ENCODE assay signal across 10 cellular contexts in genomic region chr19:46478356-46478986, GRCh38. TPM values are rescaled to one million over a fixed set of nuclear protein-coding genes. Genes with fewer than 3 reads are reported as not detected.
DNase-seq lines count a peak whose midpoint lies in the region; ATAC-seq and TF ChIP-seq lines count a peak whose summit lies in the region.
"Had no signal": no experiment of that assay in that cellular context is flagged by ENCODE, and none has a peak within 500 bp of the region (broad histone marks: within the 10 kb centered on the region; RNA-seq: fewer than 3 reads in every experiment).

No MANE protein-coding gene starts in this region.

- H3K14ac ChIP-seq in H9 (ENCODE audit: insufficient read depth, low read length): no peak overlapping the region

- H3K4ac ChIP-seq in H9 (ENCODE audit: low read depth, low read length): peak overlapping the region; percentile 59; the same call in 1 of the 2 replicates

- no peak overlapping the region for H3K4me2 ChIP-seq in H9 (ENCODE audit: insufficient read depth, insufficient read length, low read length)

- no peaks in the 10 kb centered on the region for H3K23me2 ChIP-seq in H9 (ENCODE audit: insufficient read length, low read depth, low read length, poor library complexity, severe bottlenecking)

- no peak for TF ChIP-seq POLR2A in suprapubic skin (IDR thresholded peaks at IDR 0.05)

- peaks cover 2% of the 10 kb centered on the region; the same call in 1 of the 2 replicates for H3K27me3 Mint-ChIP-seq in H9 (ENCODE audit: low read depth)

- no peak overlapping the region for H2AK5ac ChIP-seq in H9 (ENCODE audit: insufficient read length, low read length)

- no peak overlapping the region for H2BK15ac ChIP-seq in H9 (ENCODE audit: low read depth, low read length)

- H2AFZ ChIP-seq in ACC112 (ENCODE audit: low read length, unreplicated experiment): no peak overlapping the region
- H2AFZ ChIP-seq in H9 (ENCODE audit: low read length): no peak overlapping the region

- H3K56ac ChIP-seq in H9 (ENCODE audit: insufficient read length, low read depth, low read length): no peak overlapping the region

- ATAC-seq in HG03342 (IDR thresholded peaks at IDR 0.05; ENCODE audit: unreplicated experiment): no peak

- H2BK5ac ChIP-seq in H9 (ENCODE audit: insufficient read length, low read length): no peak overlapping the region

- H3T11ph ChIP-seq in H9 (ENCODE audit: low read length): peak overlapping the region; percentile 45

- peak overlapping the region in 1 of 2 experiments; percentile 61; a peak in 2 of 5 replicates for H3K4me3 Mint-ChIP-seq in H9

- H2BK20ac ChIP-seq in H9 (ENCODE audit: low read depth, low read length, poor library complexity, severe bottlenecking): peak overlapping the region; percentile 1

- peaks cover 12 to 20% of the 10 kb centered on the region in 2 experiments for H3K4me1 Mint-ChIP-seq in H9

- H3K36me3 ChIP-seq in ACC112 (ENCODE audit: insufficient read depth, low read length) (no peaks in the 10 kb centered on the region), suprapubic skin (no peaks in the 10 kb centered on the region)
- H3K36me3 ChIP-seq: thyroid gland had no signal

- TF ChIP-seq CTCF in H9 (conservative IDR thresholded peaks at IDR 0.05) (no peak), suprapubic skin (IDR thresholded peaks at IDR 0.05) (no peak)

- H4K8ac ChIP-seq in H9 (replicated peaks; ENCODE audit: insufficient read length, low read depth, low read length): no peak overlapping the region

- H3K23ac ChIP-seq in H9 (ENCODE audit: insufficient read length, low read depth, low read length): no peak overlapping the region

- H4K5ac ChIP-seq in H9 (ENCODE audit: insufficient read length, low read depth, low read length): no peak overlapping the region

- peak overlapping the region in 1 of 3 experiments; percentile 94; a peak in 2 of 7 replicates for H3K27ac Mint-ChIP-seq in H9

- peak overlapping the region; percentile 41 for H3K27ac ChIP-seq in ACC112 (ENCODE audit: low read depth, low read length)
- H3K27ac ChIP-seq in H9 (ENCODE audit: insufficient read length, low read depth, low read length): no peak overlapping the region
- no peak overlapping the region for H3K27ac ChIP-seq in suprapubic skin
- H3K27ac ChIP-seq: thyroid gland had no signal

- H3K36me3 Mint-ChIP-seq in H9 (ENCODE audit: insufficient read depth in 1 of 3, low read depth in 3 of 3): no peaks in the 10 kb centered on the region

- no peaks in the 10 kb centered on the region for H3K9me3 Mint-ChIP-seq in H9

- WGBS in H9 (ENCODE audit: extremely low coverage, insufficient read length, low lambda C conversion rate): no CpG with 5 or more reads among the region's 4 CpGs
- 49% methylated on average over 4 of the region's 4 CpGs for WGBS in suprapubic skin

- H2BK120ac ChIP-seq in H9 (ENCODE audit: low read depth, low read length, poor library complexity, severe bottlenecking): peak overlapping the region; percentile 81

- no peak for TF ChIP-seq EP300 in suprapubic skin (IDR thresholded peaks at IDR 0.05)

- H3K9ac ChIP-seq in H9 (ENCODE audit: extremely low read depth, insufficient read length, low read length): no peak overlapping the region

- H3K9me3 ChIP-seq in H9 (ENCODE audit: control insufficient read depth, low read depth, low read length) (no peaks in the 10 kb centered on the region), suprapubic skin (no peaks in the 10 kb centered on the region)
- H3K9me3 ChIP-seq: thyroid gland had no signal

- H3K4me3 ChIP-seq in ACC112 (ENCODE audit: low read depth, low read length) (no peak overlapping the region), suprapubic skin (no peak overlapping the region)
- H3K4me3 ChIP-seq: thyroid gland had no signal

- H4K91ac ChIP-seq in H9 (ENCODE audit: insufficient read length, low read depth, low read length): no peak overlapping the region

- H3K79me2 ChIP-seq in ACC112 (ENCODE audit: control insufficient read depth, insufficient read depth, low read length, unreplicated experiment): no peaks in the 10 kb centered on the region
- no peaks in the 10 kb centered on the region for H3K79me2 ChIP-seq in H9 (ENCODE audit: insufficient read depth, low read length)

- no peaks in the 10 kb centered on the region for H3K27me3 ChIP-seq in ACC112 (ENCODE audit: insufficient read depth, low read length)
- H3K27me3 ChIP-seq in H9 (ENCODE audit: insufficient read depth, low read length): no peaks in the 10 kb centered on the region
- H3K27me3 ChIP-seq in suprapubic skin: peaks cover 15% of the 10 kb centered on the region
- H3K27me3 ChIP-seq: thyroid gland had no signal

- peak overlapping the region; percentile 78 for H3K18ac ChIP-seq in H9 (ENCODE audit: insufficient read length, low read depth, low read length)

- no peak overlapping the region for H2BK12ac ChIP-seq in H9 (ENCODE audit: insufficient read length, low read depth, low read length)

- no peaks in the 10 kb centered on the region for H3K79me1 ChIP-seq in H9 (ENCODE audit: insufficient read depth, low read depth, low read length, poor library complexity, severe bottlenecking)

- H3K4me1 ChIP-seq in ACC112 (ENCODE audit: control insufficient read depth, insufficient read depth, low read length, unreplicated experiment) (peaks cover 15% of the 10 kb centered on the region), H9 (ENCODE audit: insufficient read depth, low read length) (no peaks in the 10 kb centered on the region), suprapubic skin (peaks cover 4% of the 10 kb centered on the region)

- H4K20me1 ChIP-seq in H9 (ENCODE audit: control insufficient read depth, insufficient read depth, insufficient read length): no peaks in the 10 kb centered on the region

- DNase-seq in H9 (no peak), RPMI7951 (ENCODE audit: low read depth) (peak; percentile 51), fibroblast of the conjunctiva (ENCODE audit: low read depth) (peak; percentile 41), cerebellum (ENCODE audit: low spot score) (no peak), AML-193 (lab: John Stamatoyannopoulos, UW) (no peak), suprapubic skin (ENCODE audit: low spot score in 2 of 2) (no peak)
- DNase-seq: effector memory CD4-positive, alpha-beta T cell had no signal

RNA-seq across cellular contexts. Expression of gene PNMA8A, which starts 7.1 kb away (rescaled TPM):
- 22.6 and 23.2 TPM in 2 replicates for total RNA-seq in H9 (2021)
- total RNA-seq in RPMI7951 (2014; rRNA removed; shearing (Covaris generic)): 0.20 TPM in 1 of 2 replicates, not detected in the other
- 41.1 TPM for total RNA-seq in cerebellum
- total RNA-seq in suprapubic skin: 1 to 10 TPM in 3 of 4 donors, under 1 TPM in 1; 0.72 to 3.9 (median 1.4) TPM

RNA-seq across cellular contexts. Expression of gene PNMA8B, which starts 17.2 kb away (rescaled TPM):
- total RNA-seq in H9 (2021): 1.4 and 1.5 TPM in 2 replicates
- total RNA-seq in RPMI7951 (2014; rRNA removed; shearing (Covaris generic)): not detected in 2 replicates
- total RNA-seq in cerebellum: 6.2 TPM
- total RNA-seq in suprapubic skin: 1 to 10 TPM; 1.8 to 3.2 (median 2.8) TPM

RNA-seq across cellular contexts. Expression of gene PNMA8C, which starts 49.7 kb away (rescaled TPM):
- total RNA-seq in H9 (2021) (1.7 and 1.8 TPM in 2 replicates), cerebellum (8.9 TPM), suprapubic skin (under 1 TPM in 1 of 4 donors, not detected in 3; 0.13 TPM)
- not detected in 2 replicates for total RNA-seq in RPMI7951 (2014; rRNA removed; shearing (Covaris generic))

Comparison
In these comparisons a context has a peak if more than half of its experiments do, and no peak if none do; other contexts are left out.
1. DNase-seq: peak in RPMI7951 (single experiment) and fibroblast of the conjunctiva (single experiment); none in H9 (single experiment), cerebellum (single experiment), AML-193 (0 of 2) and suprapubic skin (0 of 2).